11 cellular contexts compared by ENCODE assay signal in genomic region chr21:29293495-29293894, GRCh38. TPM values are rescaled to one million over a fixed set of nuclear protein-coding genes. Genes with fewer than 3 reads are reported as not detected.
DNase-seq lines count a peak whose midpoint lies in the region; ATAC-seq and TF ChIP-seq lines count a peak whose summit lies in the region.
"Had no signal": no experiment of that assay in that cellular context is flagged by ENCODE, and none has a peak within 500 bp of the region (broad histone marks: within the 10 kb centered on the region; RNA-seq: fewer than 3 reads in every experiment).

No MANE protein-coding gene starts in this region.

- H3K9me2 ChIP-seq in OCI-LY7 (ENCODE audit: insufficient read depth, low read length) = no peaks in the 10 kb centered on the region

- no peaks in the 10 kb centered on the region for H3K79me2 ChIP-seq in OCI-LY7 (ENCODE audit: insufficient read depth, low read depth, low read length)

- H3K4me3 ChIP-seq in GM06990 (replicated peaks; ENCODE audit: low read depth, low read length) = no peak overlapping the region
- H3K4me3 ChIP-seq in OCI-LY7 (ENCODE audit: low read depth, low read length, poor library complexity, severe bottlenecking) = no peak overlapping the region
- H3K4me3 ChIP-seq: upper lobe of left lung had no signal

- DNase-seq in GM06990 (ENCODE audit: extremely low read depth, insufficient read length) (peak; percentile 73), OCI-LY7 (ENCODE audit: low spot score) (peak; percentile 94), SW 1271 (lab: John Stamatoyannopoulos, UW) (no peak), dedifferentiated amniotic fluid mesenchymal stem cell (ENCODE audit: extremely low spot score) (no peak), amygdala (lab: John Stamatoyannopoulos, UW) (no peak)
- DNase-seq in NK-92 treated with Interleukin-12 subunit alpha and Interleukin-12 subunit beta, amount 100 ng/mL, for 24 hours (lab: John Stamatoyannopoulos, UW) = no peak
- DNase-seq: left colon, upper lobe of left lung had no signal

- peak overlapping the region; percentile 36 for H3K27ac ChIP-seq in OCI-LY7 (ENCODE audit: low read depth, low read length, poor library complexity, severe bottlenecking)
- H3K27ac ChIP-seq: C4-2B, upper lobe of left lung had no signal

- no peaks in the 10 kb centered on the region for H4K20me1 ChIP-seq in OCI-LY7 (ENCODE audit: insufficient read depth, low read length)

- H3K27me3 ChIP-seq in GM06990 (replicated peaks; ENCODE audit: control insufficient read depth, insufficient read depth, low read length) = no peaks in the 10 kb centered on the region
- H3K27me3 ChIP-seq: upper lobe of left lung had no signal

- H2AFZ ChIP-seq in OCI-LY7 (ENCODE audit: low read length) = peak overlapping the region; percentile 24; the same call in 1 of the 2 replicates

- H3K36me3 ChIP-seq in GM06990 (ENCODE audit: control insufficient read depth, insufficient read depth, low read length) = no peaks in the 10 kb centered on the region
- no peaks in the 10 kb centered on the region for H3K36me3 ChIP-seq in OCI-LY7 (ENCODE audit: insufficient read depth, low read length)
- H3K36me3 ChIP-seq: upper lobe of left lung had no signal

- peak overlapping the region; percentile 62 for H3K4me2 ChIP-seq in OCI-LY7 (ENCODE audit: low read length)

- intact Hi-C loops in OCI-LY7 (cut with micrococcal nuclease; ENCODE audit: unreplicated experiment) = loop anchor here (10.0 kb wide), 1 partner anchor 299 kb away; the partner anchor contains the start of gene LTN1

- peak; percentile 86 for ATAC-seq in GM19452 (IDR thresholded peaks at IDR 0.05; ENCODE audit: unreplicated experiment)
- ATAC-seq in HG03064 (IDR thresholded peaks at IDR 0.05; ENCODE audit: low read depth, unreplicated experiment) = peak; percentile 75
- ATAC-seq: left colon had no signal

- BruUV-seq in OCI-LY7 (replicated peaks; lab: Mats Ljungman, UMichigan) = no TSS peak

- TF ChIP-seq CTCF in GM06990 (IDR thresholded peaks at IDR 0.05; ENCODE audit: insufficient read depth, low read length, poor library complexity, severe bottlenecking) = no peak
- TF ChIP-seq CTCF in OCI-LY7 (conservative IDR thresholded peaks at IDR 0.05; ENCODE audit: low read length) = no peak

- POLR2A ChIA-PET in OCI-LY7 (lab: Charles Lee) = interaction anchor here (0.5 to 1.6 kb wide), 7 partner anchors 10 to 176 kb away, joined by 3 to 13 read pairs (median 3); no protein-coding TSS in a partner anchor

- H3K4me1 ChIP-seq in OCI-LY7 (ENCODE audit: insufficient read depth, low read length, poor library complexity, severe bottlenecking) = peaks cover 24% of the 10 kb centered on the region

- no peaks in the 10 kb centered on the region for H3K9me3 ChIP-seq in OCI-LY7 (ENCODE audit: low read length)
- H3K9me3 ChIP-seq: upper lobe of left lung had no signal

- CTCF ChIA-PET in OCI-LY7 (lab: Charles Lee; ENCODE audit: unreplicated experiment) = no interaction called here

RNA-seq across cellular contexts. Expression of gene BACH1, which starts 5.2 kb away (rescaled TPM):
- total RNA-seq in OCI-LY7 (2014; rRNA removed; shearing (Covaris generic)) = 18.6 and 19.1 TPM in 2 replicates
- 37.2 and 38.4 TPM in 2 replicates for total RNA-seq in OCI-LY7 (2022)

Comparison
In these comparisons a context has a peak if more than half of its experiments do, and no peak if none do; other contexts are left out.
1. DNase-seq: peak in GM06990 (single experiment) and OCI-LY7 (single experiment); none in NK-92 treated with Interleukin-12 subunit alpha and Interleukin-12 subunit beta, amount 100 ng/mL, for 24 hours (single experiment), SW 1271 (0 of 2), dedifferentiated amniotic fluid mesenchymal stem cell (single experiment) and amygdala (0 of 56).